1 cellular context compared by ENCODE assay signal in genomic region chr17:17763734-17764133, GRCh38.
TF ChIP-seq lines count a peak whose summit lies in the region.

No MANE protein-coding gene starts in this region.

TF ChIP-seq in GM23338, 12 proteins besides CTCF, POLR2A, EP300 and RAD21:
- TF ChIP-seq REST (IDR thresholded peaks at IDR 0.05; ENCODE audit: unreplicated experiment) = no peak
- no peak for TF ChIP-seq ZNF114 (CRISPR knock-in tag; IDR thresholded peaks at IDR 0.05)
- no peak for TF ChIP-seq STAT1 (IDR thresholded peaks at IDR 0.05; ENCODE audit: unreplicated experiment)
